10 cellular contexts compared by ENCODE assay signal in the genomic region with DNA sequence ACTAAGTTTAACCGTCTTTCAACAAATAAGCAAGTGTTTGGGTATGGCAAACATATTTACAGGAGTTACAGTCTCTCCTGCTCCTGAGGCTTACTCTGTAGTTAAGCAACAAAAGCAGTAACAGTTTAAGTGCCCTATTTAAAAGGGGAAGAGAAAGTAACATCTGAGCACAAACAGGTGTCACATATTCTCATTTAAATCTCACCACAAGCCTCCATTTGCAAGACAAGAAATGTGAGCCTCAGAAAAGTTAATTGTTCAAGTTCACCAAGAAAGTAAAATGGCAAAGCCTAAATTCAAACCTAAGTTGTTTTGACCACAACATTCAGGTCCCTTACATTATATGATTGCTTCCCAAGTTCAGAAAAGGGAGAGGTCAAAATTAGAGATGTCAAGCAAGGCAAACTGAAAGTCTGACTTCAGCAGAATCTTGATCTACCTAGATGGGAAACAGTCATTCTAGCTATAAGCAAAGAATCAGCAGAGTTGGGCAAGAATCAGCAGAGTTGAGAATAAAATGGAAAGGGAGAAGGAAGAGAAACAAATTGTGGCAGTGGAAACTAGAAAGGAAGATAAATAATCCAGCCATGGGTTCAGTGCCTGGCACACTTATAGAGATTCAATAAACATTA.
DNase-seq lines count a peak whose midpoint lies in the region; ATAC-seq, FAIRE-seq and TF ChIP-seq lines count a peak whose summit lies in the region.
"Had no signal": no experiment of that assay in that cellular context is flagged by ENCODE, and none has a peak within 500 bp of the region (broad histone marks: within the 10 kb centered on the region; RNA-seq: fewer than 3 reads in every experiment).

No MANE protein-coding gene starts in this region.

- no peaks in the 10 kb centered on the region for H4K20me1 ChIP-seq in GM12878 (ENCODE audit: control insufficient read depth, insufficient read depth)

- peak; percentile 23 for FAIRE-seq in GM12878 (lab: Jason Lieb, UNC)

- RAD21 ChIA-PET in GM12878 (lab: Charles Lee; ENCODE audit: unreplicated experiment), result interaction anchor here (0.9 to 1.8 kb wide), 8 partner anchors 40 to 175 kb away, joined by 3 to 5 read pairs (median 4); no protein-coding TSS in a partner anchor

- TF ChIP-seq RAD21 in GM12878 (IDR thresholded peaks at IDR 0.05; ENCODE audit: insufficient read depth, low read depth, low read length), result no peak

- CTCF ChIA-PET in GM12878 (lab: Yijun Ruan, JAX), result interaction anchor here (1.0 to 1.4 kb wide), 3 partner anchors 9 to 165 kb away, joined by 3 to 5 read pairs (median 3); no protein-coding TSS in a partner anchor

- H3K27ac ChIP-seq in GM12878 (ENCODE audit: control insufficient read depth, insufficient read depth), result peak overlapping the region; percentile 95
- no peak overlapping the region for H3K27ac ChIP-seq in ovary

- H3K4me3 ChIP-seq in GM12878 (no peak overlapping the region; the same call in 1 of the 2 replicates), ovary (no peak overlapping the region)

- H3K9ac ChIP-seq in GM12878 (ENCODE audit: control insufficient read depth, insufficient read depth, low read length), result peak overlapping the region; percentile 60; the same call in 1 of the 2 replicates

- ATAC-seq in GM18517 (IDR thresholded peaks at IDR 0.05; ENCODE audit: unreplicated experiment) (peak; percentile 88), GM21786 (IDR thresholded peaks at IDR 0.05; ENCODE audit: unreplicated experiment) (peak; percentile 89), HG03457 (IDR thresholded peaks at IDR 0.05; ENCODE audit: unreplicated experiment) (peak; percentile 70), GM12878 (peak; percentile 97)

- peaks cover 45% of the 10 kb centered on the region for H3K4me1 ChIP-seq in GM12878 (ENCODE audit: control insufficient read depth, insufficient read depth, low read length)
- H3K4me1 ChIP-seq in ovary (ENCODE audit: insufficient read depth), result no peaks in the 10 kb centered on the region

- POLR2A ChIA-PET in GM12878 (lab: Charles Lee), result interaction anchor here (0.5 to 1.2 kb wide), 4 partner anchors 50 to 68 kb away, joined by 3 to 6 read pairs (median 4); no protein-coding TSS in a partner anchor

- H3K9me3 ChIP-seq in GM12878 (replicated peaks; ENCODE audit: control insufficient read depth, insufficient read depth, low read length), result no peaks in the 10 kb centered on the region
- no peaks in the 10 kb centered on the region for H3K9me3 ChIP-seq in ovary

- peak overlapping the region; percentile 81 for H2AFZ ChIP-seq in GM12878 (ENCODE audit: control insufficient read depth, low read depth, low read length)

- H3K4me2 ChIP-seq in GM12878 (ENCODE audit: control insufficient read depth, insufficient read depth), result peak overlapping the region; percentile 90

- H3K36me3 ChIP-seq in GM12878 (ENCODE audit: control insufficient read depth in 2 of 2, insufficient read depth in 2 of 2, low read length in 1 of 2), result peaks cover 0 to 13% of the 10 kb centered on the region in 2 experiments; a peak in 1 of 4 replicates
- no peaks in the 10 kb centered on the region for H3K36me3 ChIP-seq in ovary

- TF ChIP-seq EP300 in GM12878 (IDR thresholded peaks at IDR 0.05; ENCODE audit: borderline replicate concordance in 1 of 2, control insufficient read depth in 1 of 2, low read depth in 2 of 2, low read length in 2 of 2), result peak; percentile 91 to 93
- TF ChIP-seq EP300 in ovary (IDR thresholded peaks at IDR 0.05), result no peak

- in situ Hi-C loops in GM12878 (cut with MboI), result loop anchor here (5.0 kb wide), 1 partner anchor 52 kb away; no protein-coding TSS in a partner anchor

- peaks cover 11% of the 10 kb centered on the region for H3K79me2 ChIP-seq in GM12878 (ENCODE audit: control insufficient read depth, insufficient read depth, low read length)

- 10% methylated on average over 1 of the region's 1 CpG for WGBS in GM12878 (ENCODE audit: insufficient coverage, insufficient replicate concordance, low lambda C conversion rate, missing lambda C conversion rate)
- WGBS in ovary, 3 donors, result 94 to 95% (median 94%) methylated on average over 1 of the region's 1 CpG

- no peak for TF ChIP-seq POLR2A in GM12878 (IDR thresholded peaks at IDR 0.05; ENCODE audit: low read depth, low read length)
- TF ChIP-seq POLR2A in ovary (IDR thresholded peaks at IDR 0.05), result no peak

- intact Hi-C loops in GM12878 (cut with micrococcal nuclease; ENCODE audit: unreplicated experiment) (loop anchor here (5.0 kb wide), 3 partner anchors 42 to 162 kb away; no protein-coding TSS in a partner anchor), ovary (cut with DNase I) (no loop called here)

- peak; percentile 75 for DNase-seq in GM12878 (ENCODE audit: low read depth, low spot score)
- no peak for DNase-seq in NCI-H2171 (lab: John Stamatoyannopoulos, UW)
- DNase-seq in NCI-H2196 treated with DMSO at 0.1 percent for 48 hours (lab: John Stamatoyannopoulos, UW; ENCODE audit: unreplicated experiment), result no peak
- no peak for DNase-seq in ureter (ENCODE audit: low spot score)
- no peak for DNase-seq in ovary
- DNase-seq: activated naive CD8-positive, alpha-beta T cell treated with anti-CD3 and anti-CD28 coated beads, Interleukin-2, amount 10 ng/mL, durations not matched to agents 7 days and 5 days; T-helper 1 cell had no signal

- SMC1A ChIA-PET in GM12878 (lab: Charles Lee; ENCODE audit: uncharacterized antibody, unreplicated experiment), result interaction anchor here (0.7 to 1.7 kb wide), 12 partner anchors 8 to 170 kb away, joined by 3 to 5 read pairs (median 4); no protein-coding TSS in a partner anchor

- no TSS peak for BruUV-seq in GM12878 (replicated peaks; lab: Mats Ljungman, UMichigan)

- TF ChIP-seq CTCF in GM12878 (IDR thresholded peaks at IDR 0.05 in 2 of 3, conservative IDR thresholded peaks at IDR 0.05 in 1 of 3; ENCODE audit: control insufficient read depth in 2 of 3, extremely low read depth in 1 of 3, insufficient read depth in 1 of 3, low read depth in 3 of 3, low read length in 3 of 3) (no peak), ovary (IDR thresholded peaks at IDR 0.05) (no peak)

- H3K27me3 ChIP-seq in GM12878 (replicated peaks in 1 of 2; ENCODE audit: control insufficient read depth in 2 of 2, insufficient read depth in 2 of 2, low read length in 1 of 2) (no peaks in the 10 kb centered on the region), ovary (no peaks in the 10 kb centered on the region)

TF ChIP-seq in GM12878, 131 proteins besides CTCF, POLR2A, EP300 and RAD21 (continues in another document):
- TF ChIP-seq CREB1 (IDR thresholded peaks at IDR 0.05; ENCODE audit: low read depth), result 0 out of 2 replicates have a peak, but pooled peaks have one; percentile 15
- TF ChIP-seq TCF3 (IDR thresholded peaks at IDR 0.05; ENCODE audit: borderline replicate concordance, insufficient read depth, low read depth, low read length), result peak; percentile 95
- no peak for TF ChIP-seq EED (IDR thresholded peaks at IDR 0.05; ENCODE audit: low read depth)
- peak; percentile 47; the same call in 1 of the 2 replicates for TF ChIP-seq MTA3 (IDR thresholded peaks at IDR 0.05; ENCODE audit: borderline replicate concordance, low read length)
- TF ChIP-seq HDGF (IDR thresholded peaks at IDR 0.05), result no peak
- TF ChIP-seq MYC (IDR thresholded peaks at IDR 0.05; ENCODE audit: insufficient read depth, insufficient read length, insufficient replicate concordance, low read length, severe bottlenecking), result no peak
- peak; percentile 96; the same call in 1 of the 2 replicates for TF ChIP-seq RCOR1 (conservative IDR thresholded peaks at IDR 0.05; ENCODE audit: low read depth, low read length)
- TF ChIP-seq SMAD1 (IDR thresholded peaks at IDR 0.05; ENCODE audit: low read depth, partially characterized antibody), result no peak
- TF ChIP-seq, protein P1, sequence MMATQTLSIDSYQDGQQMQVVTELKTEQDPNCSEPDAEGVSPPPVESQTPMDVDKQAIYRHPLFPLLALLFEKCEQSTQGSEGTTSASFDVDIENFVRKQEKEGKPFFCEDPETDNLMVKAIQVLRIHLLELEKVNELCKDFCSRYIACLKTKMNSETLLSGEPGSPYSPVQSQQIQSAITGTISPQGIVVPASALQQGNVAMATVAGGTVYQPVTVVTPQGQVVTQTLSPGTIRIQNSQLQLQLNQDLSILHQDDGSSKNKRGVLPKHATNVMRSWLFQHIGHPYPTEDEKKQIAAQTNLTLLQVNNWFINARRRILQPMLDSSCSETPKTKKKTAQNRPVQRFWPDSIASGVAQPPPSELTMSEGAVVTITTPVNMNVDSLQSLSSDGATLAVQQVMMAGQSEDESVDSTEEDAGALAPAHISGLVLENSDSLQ (IDR thresholded peaks at IDR 0.05), result peak; percentile 38; the same call in 1 of the 2 replicates
- TF ChIP-seq, protein P2, sequence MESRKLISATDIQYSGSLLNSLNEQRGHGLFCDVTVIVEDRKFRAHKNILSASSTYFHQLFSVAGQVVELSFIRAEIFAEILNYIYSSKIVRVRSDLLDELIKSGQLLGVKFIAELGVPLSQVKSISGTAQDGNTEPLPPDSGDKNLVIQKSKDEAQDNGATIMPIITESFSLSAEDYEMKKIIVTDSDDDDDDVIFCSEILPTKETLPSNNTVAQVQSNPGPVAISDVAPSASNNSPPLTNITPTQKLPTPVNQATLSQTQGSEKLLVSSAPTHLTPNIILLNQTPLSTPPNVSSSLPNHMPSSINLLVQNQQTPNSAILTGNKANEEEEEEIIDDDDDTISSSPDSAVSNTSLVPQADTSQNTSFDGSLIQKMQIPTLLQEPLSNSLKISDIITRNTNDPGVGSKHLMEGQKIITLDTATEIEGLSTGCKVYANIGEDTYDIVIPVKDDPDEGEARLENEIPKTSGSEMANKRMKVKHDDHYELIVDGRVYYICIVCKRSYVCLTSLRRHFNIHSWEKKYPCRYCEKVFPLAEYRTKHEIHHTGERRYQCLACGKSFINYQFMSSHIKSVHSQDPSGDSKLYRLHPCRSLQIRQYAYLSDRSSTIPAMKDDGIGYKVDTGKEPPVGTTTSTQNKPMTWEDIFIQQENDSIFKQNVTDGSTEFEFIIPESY (IDR thresholded peaks at IDR 0.05), result no peak
- no peak for TF ChIP-seq GATAD2B (conservative IDR thresholded peaks at IDR 0.05; ENCODE audit: low read depth)
- TF ChIP-seq LARP7 (IDR thresholded peaks at IDR 0.05), result no peak
- TF ChIP-seq IKZF2 (IDR thresholded peaks at IDR 0.05), result peak; percentile 65 to 73
